16 cellular contexts compared by ENCODE assay signal in the genomic region with DNA sequence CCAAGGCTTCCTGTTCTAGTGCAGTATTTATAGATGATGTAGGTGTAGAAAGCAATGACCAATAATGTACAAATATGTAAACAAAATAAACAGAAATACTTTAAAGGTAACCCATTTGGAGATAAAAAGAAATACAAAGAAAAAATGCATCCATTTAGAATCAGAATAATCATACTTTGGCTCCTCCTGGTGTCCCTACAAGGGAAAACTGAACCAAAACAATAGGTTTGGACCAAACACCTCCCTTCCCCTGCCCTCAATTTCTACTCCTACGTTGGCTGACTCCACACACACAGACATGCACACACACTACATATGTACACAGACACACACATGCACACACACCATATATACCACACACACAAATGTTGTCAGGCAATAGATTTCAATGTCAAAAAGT. TPM values are rescaled to one million over a fixed set of nuclear protein-coding genes. Genes with fewer than 3 reads are reported as not detected.
DNase-seq lines count a peak whose midpoint lies in the region; ATAC-seq and TF ChIP-seq lines count a peak whose summit lies in the region.
"Had no signal": no experiment of that assay in that cellular context is flagged by ENCODE, and none has a peak within 500 bp of the region (broad histone marks: within the 10 kb centered on the region; RNA-seq: fewer than 3 reads in every experiment).

No MANE protein-coding gene starts in this region.

- CTCF ChIA-PET in A673 (lab: Charles Lee) = no interaction called here
- CTCF ChIA-PET in GM10248 (lab: Yijun Ruan, JAX) = no interaction called here

- H3K27me3 ChIP-seq in A673 (replicated peaks; ENCODE audit: insufficient read depth, low read depth, low read length, poor library complexity) = peaks cover 12% of the 10 kb centered on the region
- no peaks in the 10 kb centered on the region for H3K27me3 ChIP-seq in RWPE2 (ENCODE audit: insufficient read depth, poor library complexity, severe bottlenecking)

- ATAC-seq in RWPE2 (ENCODE audit: low read depth) (no peak), GM21737 (IDR thresholded peaks at IDR 0.05; ENCODE audit: unreplicated experiment) (no peak)

- H3K9me3 ChIP-seq in A673 (ENCODE audit: low read depth, low read length, poor library complexity, severe bottlenecking) (peaks cover 6% of the 10 kb centered on the region), RWPE2 (ENCODE audit: severe bottlenecking) (no peaks in the 10 kb centered on the region)

- H3K4me3 ChIP-seq in A673 (ENCODE audit: low read depth, low read length, poor library complexity, severe bottlenecking) = no peak overlapping the region
- H3K4me3 ChIP-seq in RWPE2 (ENCODE audit: severe bottlenecking) = no peak overlapping the region
- no peak overlapping the region for H3K4me3 ChIP-seq in fibroblast of the aortic adventitia (ENCODE audit: low read depth, low read length)
- H3K4me3 ChIP-seq: SK-N-MC had no signal

- POLR2A ChIA-PET in A673 (lab: Charles Lee; ENCODE audit: low non-redundant PET) = no interaction called here
- POLR2A ChIA-PET in GM10248 (lab: Yijun Ruan, JAX) = no interaction called here

- H3K4me1 ChIP-seq in A673 (ENCODE audit: insufficient read depth, low read length, poor library complexity, severe bottlenecking) = no peaks in the 10 kb centered on the region
- H3K4me1 ChIP-seq in RWPE2 (ENCODE audit: insufficient read depth, poor library complexity, severe bottlenecking) = no peaks in the 10 kb centered on the region

- TF ChIP-seq CTCF in A673 (conservative IDR thresholded peaks at IDR 0.05; ENCODE audit: low read depth, low read length) (peak; percentile 28; the same call in 1 of the 2 replicates), RWPE2 (IDR thresholded peaks at IDR 0.05; ENCODE audit: poor library complexity, severe bottlenecking) (peak; percentile 12), fibroblast of the aortic adventitia (IDR thresholded peaks at IDR 0.05; ENCODE audit: insufficient read depth, low read length) (peak; percentile 25), GM10248 (IDR thresholded peaks at IDR 0.05; ENCODE audit: control extremely low read depth, extremely low read depth, low read depth, missing control alignments) (no peak)

- DNase-seq in A673 (ENCODE audit: low spot score) = no peak
- peak; percentile 30 for DNase-seq in ELR (ENCODE audit: low read depth)
- DNase-seq in RWPE2 (ENCODE audit: low spot score) = no peak
- DNase-seq in fibroblast of the aortic adventitia (ENCODE audit: low read depth) = peak; percentile 6
- DNase-seq in activated CD8-positive, alpha-beta memory T cell treated with anti-CD3 and anti-CD28 coated beads, Interleukin-2, amount 50 U/mL, for 48 hours = no peak
- no peak for DNase-seq in GM19238 (ENCODE audit: insufficient read length, low spot score)
- no peak for DNase-seq in GM10248 (ENCODE audit: extremely low spot score)
- DNase-seq: COR-L47, NCI-H1105 treated with DMSO at 0.1 percent for 48 hours, NCI-H187, NCI-H2171 treated with DMSO at 0.1 percent for 48 hours, NCI-H446 treated with DMSO at 0.1 percent for 48 hours, NCI-H748 treated with DMSO at 0.1 percent for 48 hours had no signal

- no TSS peak for BruUV-seq in A673 (replicated peaks; lab: Mats Ljungman, UMichigan)

- intact Hi-C loops in A673 (cut with micrococcal nuclease; ENCODE audit: unreplicated experiment) = no loop called here

- H3K36me3 ChIP-seq in A673 (ENCODE audit: insufficient read depth, low read length, poor library complexity, severe bottlenecking) (no peaks in the 10 kb centered on the region), RWPE2 (ENCODE audit: low read depth) (no peaks in the 10 kb centered on the region)

- H3K27ac ChIP-seq in A673 (ENCODE audit: low read depth, low read length, poor library complexity, severe bottlenecking) = no peak overlapping the region
- H3K27ac ChIP-seq in RWPE2 (ENCODE audit: poor library complexity, severe bottlenecking) = no peak overlapping the region
- H3K27ac ChIP-seq: 22Rv1, SK-N-MC had no signal

RNA-seq across cellular contexts. Expression of a gene that starts 36.0 kb away (rescaled TPM):
- total RNA-seq in A673 (2021) (1.8 and 2.0 TPM in 2 replicates), fibroblast of the aortic adventitia (ENCODE audit: low replicate concordance) (0.49 and 2.0 TPM in 2 replicates)

Comparison
In these comparisons a context has a peak if more than half of its experiments do, and no peak if none do; other contexts are left out.
1. DNase-seq: peak in ELR (single experiment) and fibroblast of the aortic adventitia (single experiment); none in A673 (single experiment), RWPE2 (single experiment), activated CD8-positive, alpha-beta memory T cell treated with anti-CD3 and anti-CD28 coated beads, Interleukin-2, amount 50 U/mL, for 48 hours (single experiment), GM19238 (single experiment) and GM10248 (single experiment).